In the genomic region with DNA sequence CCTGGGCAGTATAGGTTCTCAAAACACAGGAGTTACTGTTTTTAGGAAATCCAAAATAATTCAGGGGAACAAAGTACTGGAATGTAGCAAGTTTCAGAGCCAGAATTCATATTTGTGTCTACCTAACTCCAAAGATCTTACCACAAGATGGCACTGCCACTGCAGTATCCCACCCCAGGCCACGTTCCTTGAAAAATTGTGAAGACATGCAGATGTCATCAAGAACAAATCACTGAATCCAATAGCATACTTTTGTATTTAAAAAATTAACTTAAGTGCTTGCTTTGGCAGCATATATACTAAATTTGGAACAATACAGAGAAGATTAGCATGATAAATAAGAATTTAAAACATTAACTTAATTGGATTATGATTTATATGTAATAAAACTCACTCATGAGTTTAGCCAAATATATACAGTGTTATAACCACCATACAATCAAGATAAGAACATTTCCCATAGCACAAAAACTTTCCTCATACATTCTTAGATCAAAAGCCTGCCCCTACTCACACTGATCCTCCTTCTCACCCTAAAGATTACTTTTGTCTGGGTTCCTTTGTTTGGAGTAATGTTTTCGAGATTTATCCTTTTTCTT, we compare ENCODE assay signal across 7 cellular contexts.
DNase-seq lines count a peak whose midpoint lies in the region; ATAC-seq and TF ChIP-seq lines count a peak whose summit lies in the region.

No MANE protein-coding gene starts in this region.

- H3K27me3 Mint-ChIP-seq in neural progenitor cell (ENCODE audit: insufficient read depth, low read depth): peaks cover 2% of the 10 kb centered on the region

- no peaks in the 10 kb centered on the region for H3K9me3 Mint-ChIP-seq in neural progenitor cell

- H3K36me3 Mint-ChIP-seq in neural progenitor cell: no peaks in the 10 kb centered on the region

- H3K4me3 ChIP-seq in GM12865 (ENCODE audit: low read depth, low read length) (no peak overlapping the region), choroid plexus epithelial cell (ENCODE audit: low read depth, low read length) (no peak overlapping the region), neural progenitor cell (no peak overlapping the region)

- H3K36me3 ChIP-seq in neural progenitor cell: no peaks in the 10 kb centered on the region

- H3K4me1 Mint-ChIP-seq in neural progenitor cell: no peaks in the 10 kb centered on the region

- no peak overlapping the region for H3K4me2 ChIP-seq in neural progenitor cell

- peak; percentile 24 for TF ChIP-seq CTCF in GM12865 (IDR thresholded peaks at IDR 0.05; ENCODE audit: insufficient read depth, low read depth, low read length, missing control alignments)
- peak; percentile 76 for TF ChIP-seq CTCF in choroid plexus epithelial cell (conservative IDR thresholded peaks at IDR 0.05; ENCODE audit: low read depth, low read length)
- TF ChIP-seq CTCF in neural progenitor cell (IDR thresholded peaks at IDR 0.05): peak; percentile 55

- H3K4me3 Mint-ChIP-seq in neural progenitor cell: no peak overlapping the region

- H3K9ac ChIP-seq in neural progenitor cell: no peak overlapping the region

- H3F3A ChIP-seq in neural progenitor cell (ENCODE audit: low read depth): no peaks in the 10 kb centered on the region

- DNase-seq in GM12865 (ENCODE audit: low read depth): peak; percentile 23
- peak; percentile 36 for DNase-seq in NCI-H2107 treated with DMSO at 0.1 percent for 48 hours (lab: John Stamatoyannopoulos, UW; ENCODE audit: unreplicated experiment)
- peak; percentile 70 for DNase-seq in choroid plexus epithelial cell (ENCODE audit: low read depth)
- peak; percentile 31 for DNase-seq in neural progenitor cell (ENCODE audit: low spot score)
- DNase-seq in activated CD4-positive, alpha-beta T cell treated with anti-CD3 and anti-CD28 coated beads, Interleukin-2, amount 50 U/mL, for 1 hour: no peak
- no peak for DNase-seq in NCI-H2081 treated with DMSO at 0.1 percent for 48 hours (lab: John Stamatoyannopoulos, UW)

- ATAC-seq in GM21515 (IDR thresholded peaks at IDR 0.05; ENCODE audit: unreplicated experiment): no peak

- no peaks in the 10 kb centered on the region for H3K79me2 ChIP-seq in neural progenitor cell (ENCODE audit: low read depth)

- no peak overlapping the region for H3K27ac Mint-ChIP-seq in neural progenitor cell

- no peaks in the 10 kb centered on the region for H3K9me3 ChIP-seq in neural progenitor cell (ENCODE audit: low read depth)

- H3K27me3 ChIP-seq in neural progenitor cell: no peaks in the 10 kb centered on the region

- H3K27ac ChIP-seq in neural progenitor cell: no peak overlapping the region

- no peaks in the 10 kb centered on the region for H4K20me1 ChIP-seq in neural progenitor cell (ENCODE audit: low read depth)

- H2AFZ ChIP-seq in neural progenitor cell (replicated peaks): no peak overlapping the region

- no peaks in the 10 kb centered on the region for H3K4me1 ChIP-seq in neural progenitor cell

Comparison
In these comparisons a context has a peak if more than half of its experiments do, and no peak if none do; other contexts are left out.
1. DNase-seq: peak in GM12865 (single experiment), NCI-H2107 treated with DMSO at 0.1 percent for 48 hours (single experiment), choroid plexus epithelial cell (single experiment) and neural progenitor cell (single experiment); none in activated CD4-positive, alpha-beta T cell treated with anti-CD3 and anti-CD28 coated beads, Interleukin-2, amount 50 U/mL, for 1 hour (single experiment) and NCI-H2081 treated with DMSO at 0.1 percent for 48 hours (single experiment).
2. CTCF ChIP-seq: peak in every context shown above with its lines; median percentile 76 in choroid plexus epithelial cell; 55 in neural progenitor cell; 24 in GM12865.